ENCODE assay signal across 8 cellular contexts in genomic region chr11:64245797-64246623, GRCh38. TPM values are rescaled to one million over a fixed set of nuclear protein-coding genes. Genes with fewer than 3 reads are reported as not detected.
A peak's percentile ranks its signal among the peaks of the same experiment; 100 is the strongest.
DNase-seq lines count a peak whose midpoint lies in the region; ATAC-seq and TF ChIP-seq lines count a peak whose summit lies in the region.

No MANE protein-coding gene starts in this region.

- DNase-seq in Daoy (ENCODE audit: low read depth) (peak; percentile 97), MM.1S (peak; percentile 55), choroid plexus epithelial cell (ENCODE audit: low read depth) (peak; percentile 82), lower leg skin (ENCODE audit: low spot score in 2 of 2) (peak; percentile 90 to 98)
- DNase-seq in stimulated activated CD4-positive, alpha-beta T cell treated with anti-CD3 and anti-CD28 coated beads, TNF-alpha, amount 100 ng/mL, for 48 hours (ENCODE audit: low read depth in 3 of 3) = peak; percentile 61 to 77 (median 71)

- no peaks in the 10 kb centered on the region for H3K9me2 ChIP-seq in MM.1S (replicated peaks; ENCODE audit: insufficient read depth, low read length)

- no peak for TF ChIP-seq POLR2A in lower leg skin (IDR thresholded peaks at IDR 0.05)

- H3K27me3 ChIP-seq in MM.1S (replicated peaks; ENCODE audit: insufficient read depth, low read length) = peaks cover 5% of the 10 kb centered on the region; the same call in 1 of the 2 replicates

- 1 to 2% methylated on average over 30 to 34 of the region's 47 CpGs for WGBS in lower leg skin, 2 donors

- peaks cover 40% of the 10 kb centered on the region for H3K79me2 ChIP-seq in MM.1S (ENCODE audit: low read length)

- H3K9ac ChIP-seq in MM.1S (ENCODE audit: low read length) = peak overlapping the region; percentile 86

- ATAC-seq in activated CD4-positive, CD25-positive, alpha-beta regulatory T cell treated with anti-CD3 and anti-CD28 coated beads, Interleukin-2, amount 50 U/mL, for 24 hours = peak; percentile 25 to 34
- no peak for ATAC-seq in HG03442 (IDR thresholded peaks at IDR 0.05; ENCODE audit: unreplicated experiment)
- ATAC-seq in GM19328 (IDR thresholded peaks at IDR 0.05; ENCODE audit: unreplicated experiment) = no peak

- intact Hi-C loops in lower leg skin (cut with DNase I; ENCODE audit: low total_unique reads) = no loop called here

- 0 out of 2 replicates have a peak overlapping the region, but pooled peaks have one; percentile 34 for H2AFZ ChIP-seq in MM.1S (ENCODE audit: low read length)

- H4K20me1 ChIP-seq in MM.1S (ENCODE audit: insufficient read depth, low read length) = no peaks in the 10 kb centered on the region

- H3F3A ChIP-seq in MM.1S (ENCODE audit: insufficient read depth, low read length) = peaks cover 13% of the 10 kb centered on the region

- H3K27ac ChIP-seq in MM.1S (ENCODE audit: low read length) = peak overlapping the region; percentile 47; the same call in 1 of the 2 replicates

- no peaks in the 10 kb centered on the region for H3K36me3 ChIP-seq in MM.1S (replicated peaks; ENCODE audit: insufficient read depth, low read length)

- H3K9me3 ChIP-seq in MM.1S (replicated peaks; ENCODE audit: insufficient read depth, low read length) = no peaks in the 10 kb centered on the region

- H3K4me1 ChIP-seq in MM.1S (ENCODE audit: low read length) = peaks cover 6% of the 10 kb centered on the region; the same call in 1 of the 2 replicates

- TF ChIP-seq CTCF in MM.1S (IDR thresholded peaks at IDR 0.05; ENCODE audit: low read length) = no peak
- TF ChIP-seq CTCF in choroid plexus epithelial cell (conservative IDR thresholded peaks at IDR 0.05; ENCODE audit: low read depth, low read length) = no peak
- no peak for TF ChIP-seq CTCF in lower leg skin (IDR thresholded peaks at IDR 0.05)

- peak overlapping the region; percentile 84 for H3K4me2 ChIP-seq in MM.1S (ENCODE audit: low read depth, low read length)

- H3K4me3 ChIP-seq in MM.1S (ENCODE audit: low read length) (peak overlapping the region; percentile 99), choroid plexus epithelial cell (ENCODE audit: low read depth, low read length) (peak overlapping the region; percentile 64), lower leg skin (ENCODE audit: low read depth, poor library complexity, severe bottlenecking) (peak overlapping the region; percentile 74)

RNA-seq across cellular contexts. Expression of gene PPP1R14B, which starts 0.7 kb away (rescaled TPM):
- total RNA-seq in Daoy (2014; rRNA removed; shearing (Covaris generic)) = 414 and 421 TPM in 2 replicates
- 100 to 1,000 TPM; 178 to 230 (median 203) TPM for total RNA-seq in lower leg skin

RNA-seq across cellular contexts. Expression of gene FKBP2, which starts 5.1 kb away (rescaled TPM):
- 18.8 and 102 TPM in 2 replicates for total RNA-seq in Daoy (2014; rRNA removed; shearing (Covaris generic))
- 10 to 100 TPM; 47.7 to 70.3 (median 56.4) TPM for total RNA-seq in lower leg skin

RNA-seq across cellular contexts. Expression of gene PLCB3, which starts 5.3 kb away (rescaled TPM):
- 11.5 and 13.2 TPM in 2 replicates for total RNA-seq in Daoy (2014; rRNA removed; shearing (Covaris generic))
- 10 to 100 TPM; 30.5 to 38.4 (median 37.4) TPM for total RNA-seq in lower leg skin

RNA-seq across cellular contexts. Expression of gene VEGFB, which starts 11.6 kb away (rescaled TPM):
- 6.7 and 8.9 TPM in 2 replicates for total RNA-seq in Daoy (2014; rRNA removed; shearing (Covaris generic))
- total RNA-seq in lower leg skin = 10 to 100 TPM; 45.9 to 71.2 (median 65.6) TPM

RNA-seq across cellular contexts. Expression of gene DNAJC4, which starts 15.7 kb away (rescaled TPM):
- total RNA-seq in Daoy (2014; rRNA removed; shearing (Covaris generic)) = 1.7 and 2.7 TPM in 2 replicates
- total RNA-seq in lower leg skin = 10 to 100 TPM; 19.2 to 37.6 (median 30.8) TPM

Comparison
In these comparisons a context has a peak if more than half of its experiments do, and no peak if none do; other contexts are left out.
1. ATAC-seq: peak in activated CD4-positive, CD25-positive, alpha-beta regulatory T cell treated with anti-CD3 and anti-CD28 coated beads, Interleukin-2, amount 50 U/mL, for 24 hours (2 of 2); none in HG03442 (single experiment) and GM19328 (single experiment).
2. Peak in every context shown above with its lines, with median percentiles within 50 percentile points of each other: DNase-seq and H3K4me3 ChIP-seq.